Comparison of ENCODE assay signal across 13 cellular contexts in the genomic region with DNA sequence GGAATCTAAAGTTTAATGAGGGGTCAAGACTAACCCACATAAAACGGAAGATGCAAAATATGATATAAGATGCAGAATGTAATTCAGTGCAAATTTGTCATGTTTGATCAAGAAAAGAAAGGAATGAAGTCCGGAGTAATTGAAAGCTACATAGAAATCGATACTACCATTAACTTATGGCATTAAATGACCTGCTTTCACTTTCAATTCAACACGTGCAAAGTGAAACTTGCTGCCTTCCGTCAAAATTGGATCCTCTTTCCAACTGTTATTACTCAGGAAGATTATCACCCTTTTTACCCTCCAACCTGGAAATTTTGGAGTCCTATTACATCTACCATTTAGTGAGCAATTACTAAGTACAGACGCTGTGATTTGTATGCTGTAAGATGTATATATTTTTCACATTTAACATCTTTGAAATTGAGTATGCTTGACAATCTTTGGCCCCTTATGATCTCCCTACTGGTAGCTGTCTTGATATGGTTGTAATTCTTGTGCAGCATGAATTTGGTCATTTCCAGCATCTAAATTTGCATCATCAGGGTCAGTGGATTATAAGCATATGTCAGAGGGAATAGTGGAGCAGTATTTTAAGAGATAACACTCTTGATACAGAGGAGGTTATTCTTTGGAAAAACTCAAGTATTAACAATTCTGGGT. TPM values are rescaled to one million over a fixed set of nuclear protein-coding genes. Genes with fewer than 3 reads are reported as not detected.
DNase-seq lines count a peak whose midpoint lies in the region; ATAC-seq and TF ChIP-seq lines count a peak whose summit lies in the region.
"Had no signal": no experiment of that assay in that cellular context is flagged by ENCODE, and none has a peak within 500 bp of the region (broad histone marks: within the 10 kb centered on the region; RNA-seq: fewer than 3 reads in every experiment).

No MANE protein-coding gene starts in this region.

- H3K36me3 Mint-ChIP-seq in activated naive CD8-positive, alpha-beta T cell: no peaks in the 10 kb centered on the region
- H3K36me3 Mint-ChIP-seq in activated naive CD8-positive, alpha-beta T cell treated with anti-CD3 and anti-CD28 coated beads for 36 hours: no peaks in the 10 kb centered on the region
- no peaks in the 10 kb centered on the region for H3K36me3 Mint-ChIP-seq in activated CD8-positive, alpha-beta T cell treated with anti-CD3 and anti-CD28 coated beads, Interleukin-2, amount 10 ng/mL, durations not matched to agents 7 days and 5 days (ENCODE audit: low read depth)
- H3K36me3 Mint-ChIP-seq in stimulated activated effector memory CD8-positive, alpha-beta T cell treated with anti-CD3 and anti-CD28 coated beads, Interleukin-12 subunit alpha, Interleukin-12 subunit beta, amount 100 ng/mL, for 72 hours: no peaks in the 10 kb centered on the region

- ATAC-seq in activated CD8-positive, alpha-beta T cell treated with anti-CD3 and anti-CD28 coated beads, Interleukin-2, amount 10 ng/mL, durations not matched to agents 7 days and 5 days: no peak
- no peak for ATAC-seq in stimulated activated effector memory CD8-positive, alpha-beta T cell treated with anti-CD3 and anti-CD28 coated beads, Interleukin-12 subunit alpha, Interleukin-12 subunit beta, amount 100 ng/mL, for 72 hours
- ATAC-seq in GM19328 (IDR thresholded peaks at IDR 0.05; ENCODE audit: unreplicated experiment) (no peak), GM19455 (IDR thresholded peaks at IDR 0.05; ENCODE audit: unreplicated experiment) (no peak)

- WGBS in adrenal gland, 4 donors: 51 to 59% (median 55%) methylated on average over 6 of the region's 6 CpGs

- peak overlapping the region in 1 of 4 donors; percentile 44 for H3K4me3 ChIP-seq in adrenal gland
- H3K4me3 ChIP-seq: smooth muscle cell, tibial artery had no signal

- TF ChIP-seq CTCF in adrenal gland (IDR thresholded peaks at IDR 0.05): no peak

- H3K4me1 ChIP-seq in adrenal gland (replicated peaks in 1 of 2): no peaks in the 10 kb centered on the region
- H3K4me1 ChIP-seq: tibial artery had no signal

- H3K9me3 Mint-ChIP-seq in activated naive CD8-positive, alpha-beta T cell (ENCODE audit: low read depth): peaks cover 4% of the 10 kb centered on the region
- no peaks in the 10 kb centered on the region for H3K9me3 Mint-ChIP-seq in activated naive CD8-positive, alpha-beta T cell treated with anti-CD3 and anti-CD28 coated beads for 36 hours
- no peaks in the 10 kb centered on the region for H3K9me3 Mint-ChIP-seq in activated CD8-positive, alpha-beta T cell treated with anti-CD3 and anti-CD28 coated beads, Interleukin-2, amount 10 ng/mL, durations not matched to agents 7 days and 5 days (ENCODE audit: insufficient read depth)
- H3K9me3 Mint-ChIP-seq in stimulated activated effector memory CD8-positive, alpha-beta T cell treated with anti-CD3 and anti-CD28 coated beads, Interleukin-12 subunit alpha, Interleukin-12 subunit beta, amount 100 ng/mL, for 72 hours: no peaks in the 10 kb centered on the region

- intact Hi-C loops in adrenal gland (cut with DNase I): no loop called here

- CTCF ChIA-PET in activated CD8-positive, alpha-beta T cell treated with anti-CD3 and anti-CD28 coated beads, Interleukin-2, amount 10 ng/mL, durations not matched to agents 7 days and 5 days (lab: Charles Lee): interaction anchor here (1.1 kb wide), 1 partner anchor 15 kb away, joined by 3 read pairs; no protein-coding TSS in a partner anchor

- H3K36me3 ChIP-seq in adrenal gland (replicated peaks in 1 of 2): no peaks in the 10 kb centered on the region
- H3K36me3 ChIP-seq: tibial artery had no signal

- POLR2A ChIA-PET in activated CD8-positive, alpha-beta T cell treated with anti-CD3 and anti-CD28 coated beads, Interleukin-2, amount 10 ng/mL, durations not matched to agents 7 days and 5 days (lab: Charles Lee): no interaction called here

- peaks cover 9% of the 10 kb centered on the region for H3K4me1 Mint-ChIP-seq in activated naive CD8-positive, alpha-beta T cell (ENCODE audit: low read depth)
- H3K4me1 Mint-ChIP-seq in activated naive CD8-positive, alpha-beta T cell treated with anti-CD3 and anti-CD28 coated beads for 36 hours: no peaks in the 10 kb centered on the region
- H3K4me1 Mint-ChIP-seq in activated CD8-positive, alpha-beta T cell treated with anti-CD3 and anti-CD28 coated beads, Interleukin-2, amount 10 ng/mL, durations not matched to agents 7 days and 5 days (ENCODE audit: low read depth): peaks cover 3% of the 10 kb centered on the region
- H3K4me1 Mint-ChIP-seq in stimulated activated effector memory CD8-positive, alpha-beta T cell treated with anti-CD3 and anti-CD28 coated beads, Interleukin-12 subunit alpha, Interleukin-12 subunit beta, amount 100 ng/mL, for 72 hours: peaks cover 11% of the 10 kb centered on the region

- H3K27me3 ChIP-seq in adrenal gland: no peaks in the 10 kb centered on the region
- H3K27me3 ChIP-seq: tibial artery had no signal

- H3K27me3 Mint-ChIP-seq in activated naive CD8-positive, alpha-beta T cell: peaks cover 5% of the 10 kb centered on the region
- no peaks in the 10 kb centered on the region for H3K27me3 Mint-ChIP-seq in activated naive CD8-positive, alpha-beta T cell treated with anti-CD3 and anti-CD28 coated beads for 36 hours
- H3K27me3 Mint-ChIP-seq in activated CD8-positive, alpha-beta T cell treated with anti-CD3 and anti-CD28 coated beads, Interleukin-2, amount 10 ng/mL, durations not matched to agents 7 days and 5 days (ENCODE audit: low read depth): no peaks in the 10 kb centered on the region

- no peak overlapping the region for H3K27ac Mint-ChIP-seq in activated naive CD8-positive, alpha-beta T cell
- H3K27ac Mint-ChIP-seq in activated naive CD8-positive, alpha-beta T cell treated with anti-CD3 and anti-CD28 coated beads for 36 hours: no peak overlapping the region
- no peak overlapping the region for H3K27ac Mint-ChIP-seq in activated CD8-positive, alpha-beta T cell treated with anti-CD3 and anti-CD28 coated beads, Interleukin-2, amount 10 ng/mL, durations not matched to agents 7 days and 5 days
- H3K27ac Mint-ChIP-seq in stimulated activated effector memory CD8-positive, alpha-beta T cell treated with anti-CD3 and anti-CD28 coated beads, Interleukin-12 subunit alpha, Interleukin-12 subunit beta, amount 100 ng/mL, for 72 hours: no peak overlapping the region

- no peaks in the 10 kb centered on the region for H3K9me3 ChIP-seq in adrenal gland (replicated peaks in 1 of 3)
- H3K9me3 ChIP-seq: tibial artery had no signal

- H3K4me3 Mint-ChIP-seq in activated naive CD8-positive, alpha-beta T cell: peak overlapping the region; percentile 34
- H3K4me3 Mint-ChIP-seq in activated naive CD8-positive, alpha-beta T cell treated with anti-CD3 and anti-CD28 coated beads for 36 hours: no peak overlapping the region
- H3K4me3 Mint-ChIP-seq in activated CD8-positive, alpha-beta T cell treated with anti-CD3 and anti-CD28 coated beads, Interleukin-2, amount 10 ng/mL, durations not matched to agents 7 days and 5 days: peak overlapping the region; percentile 24
- peak overlapping the region; percentile 51 for H3K4me3 Mint-ChIP-seq in stimulated activated effector memory CD8-positive, alpha-beta T cell treated with anti-CD3 and anti-CD28 coated beads, Interleukin-12 subunit alpha, Interleukin-12 subunit beta, amount 100 ng/mL, for 72 hours

- DNase-seq in activated naive CD8-positive, alpha-beta T cell treated with anti-CD3 and anti-CD28 coated beads for 36 hours: no peak
- DNase-seq in HT-29 (ENCODE audit: low spot score) (peak; percentile 38), adrenal gland (no peak)
- DNase-seq in activated CD8-positive, alpha-beta T cell treated with anti-CD3 and anti-CD28 coated beads, Interleukin-2, amount 10 ng/mL, durations not matched to agents 7 days and 5 days: no peak
- no peak for DNase-seq in stimulated activated effector memory CD8-positive, alpha-beta T cell treated with anti-CD3 and anti-CD28 coated beads, Interleukin-12 subunit alpha, Interleukin-12 subunit beta, amount 100 ng/mL, for 72 hours (ENCODE audit: low spot score in 2 of 2)
- DNase-seq: activated CD8-positive, alpha-beta memory T cell treated with anti-CD3 and anti-CD28 coated beads for 24 hours; dorsolateral prefrontal cortex; tibial artery had no signal

- no peak for TF ChIP-seq POLR2A in adrenal gland (IDR thresholded peaks at IDR 0.05)

- no peak overlapping the region for H3K27ac ChIP-seq in adrenal gland
- H3K27ac ChIP-seq: dorsolateral prefrontal cortex, tibial artery had no signal

RNA-seq across cellular contexts. Expression of a gene that starts 18.6 kb away (rescaled TPM):
- total RNA-seq in activated naive CD8-positive, alpha-beta T cell treated with anti-CD3 and anti-CD28 coated beads for 36 hours: not detected
- total RNA-seq in HT-29 (2014; rRNA removed; shearing (Covaris generic)): not detected in 2 replicates
- not detected for total RNA-seq in activated CD8-positive, alpha-beta T cell treated with anti-CD3 and anti-CD28 coated beads, Interleukin-2, amount 10 ng/mL, durations not matched to agents 7 days and 5 days
- total RNA-seq in adrenal gland: 10 to 100 TPM in 1 of 8 donors, 1 to 10 TPM in 7; 3.0 to 14.4 (median 6.3) TPM
- polyA plus RNA-seq in adrenal gland: 1 to 10 TPM; 3.4 to 9.8 (median 5.3) TPM
- total RNA-seq: smooth muscle cell had no signal
- polyA plus RNA-seq: BJ, smooth muscle cell had no signal
